ENCODE assay signal across 19 cellular contexts in the genomic region with DNA sequence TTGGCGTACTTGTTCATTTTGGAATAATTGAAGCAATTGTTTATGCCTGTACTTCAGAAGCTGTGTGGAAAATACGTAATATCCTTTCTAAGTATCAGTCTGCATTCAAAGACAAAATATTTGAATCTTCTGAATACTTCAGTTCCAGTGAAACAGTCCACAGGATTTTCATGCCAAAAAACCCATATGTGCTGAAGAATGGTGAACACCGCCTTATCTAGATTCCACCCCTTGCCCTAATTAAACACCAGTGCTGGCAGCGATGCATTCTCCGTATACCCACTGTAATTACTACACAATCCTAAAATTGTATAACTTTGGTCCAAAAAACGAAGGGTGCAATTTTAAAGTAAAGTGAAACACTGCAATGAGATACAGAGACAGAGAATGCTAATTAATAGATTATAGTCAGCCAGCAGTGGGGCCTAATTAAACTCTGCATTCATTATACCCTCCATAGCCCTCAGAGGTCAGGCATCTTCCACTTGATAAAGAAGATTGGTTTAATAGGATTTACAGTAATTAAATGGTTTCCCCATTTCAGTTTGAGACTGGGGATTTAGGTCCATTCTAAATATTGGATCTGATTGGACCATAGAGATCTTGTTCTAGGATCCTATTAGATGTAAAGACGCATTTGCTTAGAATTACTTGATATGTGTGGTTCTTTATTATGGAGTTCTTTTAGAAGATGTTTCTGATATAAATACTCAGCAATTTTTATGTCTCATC.
"Had no signal": no experiment of that assay in that cellular context is flagged by ENCODE, and none has a peak within 500 bp of the region (broad histone marks: within the 10 kb centered on the region; RNA-seq: fewer than 3 reads in every experiment).

No MANE protein-coding gene starts in this region.

- H3K9me3 Mint-ChIP-seq: stimulated activated effector memory CD8-positive, alpha-beta T cell treated with anti-CD3 and anti-CD28 coated beads, Interleukin-12 subunit alpha, Interleukin-12 subunit beta, amount 100 ng/mL, for 72 hours had no signal

- DNase-seq: dorsolateral prefrontal cortex; effector CD8-positive, alpha-beta T cell; foreskin melanocyte; head of caudate nucleus; kidney glomerular epithelial cell; mesendoderm; naive B cell; psoas muscle; retina; right lobe of liver; stimulated activated CD4-positive, alpha-beta T cell treated with anti-CD3 and anti-CD28 coated beads, Interleukin-4, amount 100 ng/mL, for 1 hour; stimulated activated CD8-positive, alpha-beta memory T cell treated with anti-CD3 and anti-CD28 coated beads, Interleukin-4, amount 100 ng/mL, for 48 hours; stimulated activated naive CD8-positive, alpha-beta T cell treated with anti-CD3 and anti-CD28 coated beads, Interleukin-15, Interleukin-2, amounts not matched to agents 100 U/mL and 50 U/mL, for 24 hours; thyroid gland had no signal

- H3K27ac ChIP-seq: hepatocyte, neutrophil, psoas muscle, right lobe of liver, suprapubic skin, thyroid gland had no signal

- H3K27me3 Mint-ChIP-seq: naive B cell, type B pancreatic cell had no signal

- H3K27me3 ChIP-seq: dorsolateral prefrontal cortex, hepatocyte, neutrophil, right lobe of liver, suprapubic skin, thyroid gland had no signal

- H3K4me3 ChIP-seq: dorsolateral prefrontal cortex, hepatocyte, psoas muscle, right lobe of liver, suprapubic skin, thyroid gland had no signal

- H3K27ac Mint-ChIP-seq: stimulated activated effector memory CD8-positive, alpha-beta T cell treated with anti-CD3 and anti-CD28 coated beads, Interleukin-12 subunit alpha, Interleukin-12 subunit beta, amount 100 ng/mL, for 72 hours; type B pancreatic cell had no signal

- H3K4me1 ChIP-seq: right lobe of liver, suprapubic skin, thyroid gland had no signal

- H3K4me2 ChIP-seq: hepatocyte had no signal

- H3K4me3 Mint-ChIP-seq: naive B cell; stimulated activated effector memory CD8-positive, alpha-beta T cell treated with anti-CD3 and anti-CD28 coated beads, Interleukin-12 subunit alpha, Interleukin-12 subunit beta, amount 100 ng/mL, for 72 hours; type B pancreatic cell had no signal

- H3K36me3 ChIP-seq: neutrophil, right lobe of liver, thyroid gland had no signal

- ATAC-seq: psoas muscle; right lobe of liver; stimulated activated effector memory CD8-positive, alpha-beta T cell treated with anti-CD3 and anti-CD28 coated beads, Interleukin-12 subunit alpha, Interleukin-12 subunit beta, amount 100 ng/mL, for 72 hours; stimulated activated naive CD8-positive, alpha-beta T cell treated with anti-CD3 and anti-CD28 coated beads, Interleukin-15, Interleukin-2, amounts not matched to agents 100 U/mL and 50 U/mL, for 24 hours had no signal

- H3K9me3 ChIP-seq: neutrophil, psoas muscle, right lobe of liver, suprapubic skin, thyroid gland had no signal

- H3K4me1 Mint-ChIP-seq: stimulated activated effector memory CD8-positive, alpha-beta T cell treated with anti-CD3 and anti-CD28 coated beads, Interleukin-12 subunit alpha, Interleukin-12 subunit beta, amount 100 ng/mL, for 72 hours had no signal

- H2AFZ ChIP-seq: hepatocyte had no signal
